ENCODE assay signal across 8 cellular contexts in the genomic region with DNA sequence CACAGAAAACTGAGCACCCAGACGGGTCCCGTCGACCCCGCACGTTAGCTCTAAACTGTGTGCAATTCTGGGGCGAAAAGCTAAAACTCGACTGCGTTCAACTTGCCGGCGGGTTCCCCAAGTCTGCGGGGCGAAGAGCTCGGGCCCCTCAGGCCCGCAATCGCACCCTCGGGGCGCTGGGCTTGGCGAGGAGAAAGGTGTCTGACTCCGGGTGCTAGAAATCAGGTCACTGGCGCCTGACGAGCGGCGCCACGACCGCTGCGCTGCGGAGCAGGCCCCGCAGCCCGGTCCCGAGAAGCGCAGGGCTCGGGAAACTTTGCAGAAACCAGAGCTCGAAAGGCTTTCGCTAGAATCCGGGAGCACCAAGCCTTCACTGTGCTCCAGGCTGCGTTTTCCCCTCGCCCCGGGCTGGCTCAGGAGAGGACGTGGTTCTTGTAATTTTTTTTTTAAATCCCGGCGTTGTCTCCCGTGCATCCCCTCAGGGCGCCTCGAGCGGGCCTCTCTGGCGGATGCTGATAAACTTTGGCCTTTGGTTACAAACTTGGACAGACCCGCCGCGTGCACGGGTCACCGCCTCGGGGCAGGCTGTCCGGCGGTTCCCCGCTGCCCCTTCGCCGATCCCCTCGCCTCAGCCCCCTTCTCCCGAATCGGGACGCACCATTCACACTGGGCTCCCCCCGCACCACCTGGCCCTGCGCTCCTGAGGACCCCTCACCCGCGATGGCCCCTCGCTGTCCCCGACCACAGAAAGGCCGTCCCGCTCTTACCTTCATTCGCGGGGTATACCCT. TPM values are rescaled to one million over a fixed set of nuclear protein-coding genes. Genes with fewer than 3 reads are reported as not detected.
A peak's percentile ranks its signal among the peaks of the same experiment; 100 is the strongest.
DNase-seq lines count a peak whose midpoint lies in the region; ATAC-seq and TF ChIP-seq lines count a peak whose summit lies in the region.

No MANE protein-coding gene starts in this region.

- H3K4me3 ChIP-seq in HUES6 (ENCODE audit: low read depth, low read length) (peak overlapping the region; percentile 73), epithelial cell of proximal tubule (ENCODE audit: low read depth, low read length) (peak overlapping the region; percentile 63), thoracic aorta (peak overlapping the region; percentile 87)

- TF ChIP-seq CTCF in Calu3 (IDR thresholded peaks at IDR 0.05; ENCODE audit: unreplicated experiment), result no peak
- no peak for TF ChIP-seq CTCF in epithelial cell of proximal tubule (conservative IDR thresholded peaks at IDR 0.05; ENCODE audit: low read depth, low read length)
- no peak for TF ChIP-seq CTCF in thoracic aorta (IDR thresholded peaks at IDR 0.05)

- POLR2A ChIA-PET in activated CD8-positive, alpha-beta T cell treated with anti-CD3 and anti-CD28 coated beads, Interleukin-2, amount 10 ng/mL, durations not matched to agents 7 days and 5 days (lab: Charles Lee), result interaction anchor here (0.9 kb wide), 1 partner anchor 54 kb away, joined by 3 read pairs; no protein-coding TSS in a partner anchor

- H3K36me3 ChIP-seq in HUES6 (ENCODE audit: control insufficient read depth, insufficient read depth, low read length) (no peaks in the 10 kb centered on the region), thoracic aorta (no peaks in the 10 kb centered on the region)

- BruUV-seq in Calu3 (replicated peaks; lab: Mats Ljungman, UMichigan), result TSS peak; percentile 51

- H3K9me3 ChIP-seq in HUES6 (ENCODE audit: control insufficient read depth, insufficient read depth, low read depth, low read length) (no peaks in the 10 kb centered on the region), thoracic aorta (no peaks in the 10 kb centered on the region)

- H3K9me3 Mint-ChIP-seq in Calu3 (ENCODE audit: low read depth, unreplicated experiment), result no peaks in the 10 kb centered on the region
- no peaks in the 10 kb centered on the region for H3K9me3 Mint-ChIP-seq in activated CD8-positive, alpha-beta T cell treated with anti-CD3 and anti-CD28 coated beads, Interleukin-2, amount 10 ng/mL, durations not matched to agents 7 days and 5 days (ENCODE audit: insufficient read depth)

- intact Hi-C loops in Calu3 (cut with micrococcal nuclease; ENCODE audit: unreplicated experiment), result loop anchor here (5.0 to 10.0 kb wide), 3 partner anchors 139 to 401 kb away; no protein-coding TSS in a partner anchor

- peak; percentile 23 for DNase-seq in Calu3
- DNase-seq in activated CD8-positive, alpha-beta T cell treated with anti-CD3 and anti-CD28 coated beads, Interleukin-2, amount 10 ng/mL, durations not matched to agents 7 days and 5 days, result peak; percentile 33
- no peak for DNase-seq in epithelial cell of proximal tubule (ENCODE audit: low read depth)
- peak; percentile 17 for DNase-seq in mucosa of gallbladder (ENCODE audit: low spot score)
- DNase-seq in thoracic aorta (ENCODE audit: low spot score), result no peak
- DNase-seq in NCI-H2029 treated with DMSO at 0.1 percent for 48 hours (lab: John Stamatoyannopoulos, UW), result no peak

- peaks cover 28% of the 10 kb centered on the region for H3K27me3 Mint-ChIP-seq in Calu3 (ENCODE audit: unreplicated experiment)
- peaks cover 68% of the 10 kb centered on the region for H3K27me3 Mint-ChIP-seq in activated CD8-positive, alpha-beta T cell treated with anti-CD3 and anti-CD28 coated beads, Interleukin-2, amount 10 ng/mL, durations not matched to agents 7 days and 5 days (ENCODE audit: low read depth)

- H3K36me3 Mint-ChIP-seq in Calu3 (ENCODE audit: insufficient read depth, unreplicated experiment), result peaks cover 36% of the 10 kb centered on the region
- no peaks in the 10 kb centered on the region for H3K36me3 Mint-ChIP-seq in activated CD8-positive, alpha-beta T cell treated with anti-CD3 and anti-CD28 coated beads, Interleukin-2, amount 10 ng/mL, durations not matched to agents 7 days and 5 days (ENCODE audit: low read depth)

- peaks cover 23% of the 10 kb centered on the region for H3K4me1 Mint-ChIP-seq in Calu3 (ENCODE audit: low read depth, unreplicated experiment)
- peaks cover 28% of the 10 kb centered on the region for H3K4me1 Mint-ChIP-seq in activated CD8-positive, alpha-beta T cell treated with anti-CD3 and anti-CD28 coated beads, Interleukin-2, amount 10 ng/mL, durations not matched to agents 7 days and 5 days (ENCODE audit: low read depth)

- peak overlapping the region; percentile 63 for H3K9ac ChIP-seq in HUES6 (ENCODE audit: low read length)

- peak overlapping the region; percentile 99 for H3K4me3 Mint-ChIP-seq in Calu3 (ENCODE audit: low read depth, unreplicated experiment)
- H3K4me3 Mint-ChIP-seq in activated CD8-positive, alpha-beta T cell treated with anti-CD3 and anti-CD28 coated beads, Interleukin-2, amount 10 ng/mL, durations not matched to agents 7 days and 5 days, result peak overlapping the region; percentile 81

- H3K27ac ChIP-seq in HUES6 (ENCODE audit: low read depth, low read length) (no peak overlapping the region), thoracic aorta (peak overlapping the region; percentile 74 to 89)

- peaks cover 26% of the 10 kb centered on the region for H3K4me1 ChIP-seq in HUES6 (ENCODE audit: control insufficient read depth, insufficient read depth, low read length)
- peaks cover 2 to 35% of the 10 kb centered on the region in 2 donors for H3K4me1 ChIP-seq in thoracic aorta (ENCODE audit: control insufficient read depth in 1 of 2, low read depth in 2 of 2)

- peak overlapping the region; percentile 90 for H3K27ac Mint-ChIP-seq in Calu3 (ENCODE audit: unreplicated experiment)
- peak overlapping the region; percentile 36 for H3K27ac Mint-ChIP-seq in activated CD8-positive, alpha-beta T cell treated with anti-CD3 and anti-CD28 coated beads, Interleukin-2, amount 10 ng/mL, durations not matched to agents 7 days and 5 days

- ATAC-seq in GM21390 (IDR thresholded peaks at IDR 0.05; ENCODE audit: unreplicated experiment), result peak; percentile 4
- ATAC-seq in activated CD8-positive, alpha-beta T cell treated with anti-CD3 and anti-CD28 coated beads, Interleukin-2, amount 10 ng/mL, durations not matched to agents 7 days and 5 days, result peak; percentile 5
- no peak for ATAC-seq in thoracic aorta (ENCODE audit: insufficient number of reproducible peaks, low FRiP score, low read depth)

- CTCF ChIA-PET in Calu3 (lab: Charles Lee), result no interaction called here
- CTCF ChIA-PET in activated CD8-positive, alpha-beta T cell treated with anti-CD3 and anti-CD28 coated beads, Interleukin-2, amount 10 ng/mL, durations not matched to agents 7 days and 5 days (lab: Charles Lee), result interaction anchor here (1.0 kb wide), 1 partner anchor 28 kb away, joined by 3 read pairs; no protein-coding TSS in a partner anchor

- H3K27me3 ChIP-seq in HUES6 (ENCODE audit: control insufficient read depth, insufficient read depth, low read length) (peaks cover 48% of the 10 kb centered on the region), thoracic aorta (replicated peaks; ENCODE audit: insufficient read depth) (no peaks in the 10 kb centered on the region)

RNA-seq across cellular contexts. Expression of a gene that starts 0.5 kb away (rescaled TPM):
- total RNA-seq in Calu3 (2022) (2.8 and 3.2 TPM in 2 replicates), epithelial cell of proximal tubule (13.3 and 23.8 TPM in 2 replicates), mucosa of gallbladder (9.0 TPM), thoracic aorta (10 to 100 TPM; 20.4 to 53.3 TPM)
- total RNA-seq in activated CD8-positive, alpha-beta T cell treated with anti-CD3 and anti-CD28 coated beads, Interleukin-2, amount 10 ng/mL, durations not matched to agents 7 days and 5 days, result 1 to 10 TPM; 1.2 to 1.5 TPM

Comparison
In these comparisons a context has a peak if more than half of its experiments do, and no peak if none do; other contexts are left out.
1. DNase-seq: peak in Calu3 (single experiment), activated CD8-positive, alpha-beta T cell treated with anti-CD3 and anti-CD28 coated beads, Interleukin-2, amount 10 ng/mL, durations not matched to agents 7 days and 5 days (single experiment) and mucosa of gallbladder (single experiment); none in epithelial cell of proximal tubule (single experiment), thoracic aorta (single experiment) and NCI-H2029 treated with DMSO at 0.1 percent for 48 hours (single experiment).
2. Peak in every context shown above with its lines, with median percentiles within 50 percentile points of each other: H3K4me3 ChIP-seq.